1 cellular context compared by ENCODE assay signal in the genomic region with DNA sequence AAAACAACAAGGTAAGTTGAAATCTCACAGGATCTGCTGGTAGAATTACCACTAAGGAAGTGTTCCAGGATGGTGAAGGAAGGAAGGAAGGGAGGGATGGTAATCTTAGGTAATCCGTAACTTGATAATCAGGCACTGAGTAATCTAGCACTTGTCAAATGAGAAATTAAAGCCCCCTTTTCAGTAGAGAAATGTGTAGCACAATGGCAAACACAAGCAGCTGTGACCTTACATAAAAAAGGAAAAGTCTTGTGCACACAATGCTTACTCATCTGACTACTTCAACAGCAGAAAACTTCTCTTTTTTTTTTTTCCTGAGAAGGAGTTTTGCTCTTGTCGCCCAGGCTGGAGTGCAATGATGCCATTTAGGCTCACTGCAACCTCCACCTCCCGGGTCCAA.
TF ChIP-seq lines count a peak whose summit lies in the region.

No MANE protein-coding gene starts in this region.

TF ChIP-seq in GM12878, 131 proteins besides CTCF, POLR2A, EP300 and RAD21 (continues in another document):
- TF ChIP-seq, protein P1, sequence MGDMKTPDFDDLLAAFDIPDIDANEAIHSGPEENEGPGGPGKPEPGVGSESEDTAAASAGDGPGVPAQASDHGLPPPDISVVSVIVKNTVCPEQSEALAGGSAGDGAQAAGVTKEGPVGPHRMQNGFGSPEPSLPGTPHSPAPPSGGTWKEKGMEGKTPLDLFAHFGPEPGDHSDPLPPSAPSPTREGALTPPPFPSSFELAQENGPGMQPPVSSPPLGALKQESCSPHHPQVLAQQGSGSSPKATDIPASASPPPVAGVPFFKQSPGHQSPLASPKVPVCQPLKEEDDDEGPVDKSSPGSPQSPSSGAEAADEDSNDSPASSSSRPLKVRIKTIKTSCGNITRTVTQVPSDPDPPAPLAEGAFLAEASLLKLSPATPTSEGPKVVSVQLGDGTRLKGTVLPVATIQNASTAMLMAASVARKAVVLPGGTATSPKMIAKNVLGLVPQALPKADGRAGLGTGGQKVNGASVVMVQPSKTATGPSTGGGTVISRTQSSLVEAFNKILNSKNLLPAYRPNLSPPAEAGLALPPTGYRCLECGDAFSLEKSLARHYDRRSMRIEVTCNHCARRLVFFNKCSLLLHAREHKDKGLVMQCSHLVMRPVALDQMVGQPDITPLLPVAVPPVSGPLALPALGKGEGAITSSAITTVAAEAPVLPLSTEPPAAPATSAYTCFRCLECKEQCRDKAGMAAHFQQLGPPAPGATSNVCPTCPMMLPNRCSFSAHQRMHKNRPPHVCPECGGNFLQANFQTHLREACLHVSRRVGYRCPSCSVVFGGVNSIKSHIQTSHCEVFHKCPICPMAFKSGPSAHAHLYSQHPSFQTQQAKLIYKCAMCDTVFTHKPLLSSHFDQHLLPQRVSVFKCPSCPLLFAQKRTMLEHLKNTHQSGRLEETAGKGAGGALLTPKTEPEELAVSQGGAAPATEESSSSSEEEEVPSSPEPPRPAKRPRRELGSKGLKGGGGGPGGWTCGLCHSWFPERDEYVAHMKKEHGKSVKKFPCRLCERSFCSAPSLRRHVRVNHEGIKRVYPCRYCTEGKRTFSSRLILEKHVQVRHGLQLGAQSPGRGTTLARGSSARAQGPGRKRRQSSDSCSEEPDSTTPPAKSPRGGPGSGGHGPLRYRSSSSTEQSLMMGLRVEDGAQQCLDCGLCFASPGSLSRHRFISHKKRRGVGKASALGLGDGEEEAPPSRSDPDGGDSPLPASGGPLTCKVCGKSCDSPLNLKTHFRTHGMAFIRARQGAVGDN (IDR thresholded peaks at IDR 0.05) = no peak
- TF ChIP-seq ZNF24 (IDR thresholded peaks at IDR 0.05) (no peak), BHLHE40 (IDR thresholded peaks at IDR 0.05; ENCODE audit: borderline replicate concordance in 1 of 2, low read depth in 2 of 2, low read length in 1 of 2) (peak in 1 of 2 experiments; percentile 11; a peak in 1 of 4 replicates), DPF2 (IDR thresholded peaks at IDR 0.05) (peak; percentile 42; the same call in 1 of the 2 replicates), CHD4 (IDR thresholded peaks at IDR 0.05) (no peak), RFX5 (IDR thresholded peaks at IDR 0.05; ENCODE audit: low read depth, low read length) (no peak), MYC (IDR thresholded peaks at IDR 0.05; ENCODE audit: insufficient read depth, insufficient read length, insufficient replicate concordance, low read length, severe bottlenecking) (no peak), BMI1 (IDR thresholded peaks at IDR 0.05; ENCODE audit: borderline replicate concordance) (no peak), SPI1 (IDR thresholded peaks at IDR 0.05; ENCODE audit: borderline replicate concordance, insufficient read depth, low read depth, low read length) (no peak), ZNF384 (IDR thresholded peaks at IDR 0.05; ENCODE audit: borderline replicate concordance, low read depth, low read length) (peak; percentile 83), CEBPB (IDR thresholded peaks at IDR 0.05; ENCODE audit: borderline replicate concordance in 1 of 2, low read depth in 2 of 2, low read length in 2 of 2) (no peak), SRF (IDR thresholded peaks at IDR 0.05; ENCODE audit: low read depth in 2 of 2, low read length in 2 of 2) (0 out of 4 replicates have a peak, but pooled peaks of 1 of the 2 experiments have one; percentile 14), MTA2 (IDR thresholded peaks at IDR 0.05; ENCODE audit: low read depth) (peak; percentile 50; the same call in 1 of the 2 replicates), RUNX3 (IDR thresholded peaks at IDR 0.05; ENCODE audit: low read length) (peak; percentile 41; the same call in 1 of the 2 replicates), SIX5 (IDR thresholded peaks at IDR 0.05; ENCODE audit: low read depth, low read length, severe bottlenecking) (no peak), IKZF2 (IDR thresholded peaks at IDR 0.05) (peak; percentile 59 to 71; a peak in 3 of 4 replicates), EED (IDR thresholded peaks at IDR 0.05; ENCODE audit: low read depth) (peak; percentile 63; the same call in 1 of the 2 replicates), FOXK2 (IDR thresholded peaks at IDR 0.05) (no peak), CBX5 (IDR thresholded peaks at IDR 0.05; ENCODE audit: low read depth) (no peak), STAT3 (IDR thresholded peaks at IDR 0.05; ENCODE audit: low read depth, low read length) (no peak), EZH2 (IDR thresholded peaks at IDR 0.05; ENCODE audit: borderline replicate concordance, control insufficient read depth, low read depth, low read length) (no peak), RCOR1 (conservative IDR thresholded peaks at IDR 0.05; ENCODE audit: low read depth, low read length) (no peak), HDGF (IDR thresholded peaks at IDR 0.05) (no peak), TCF3 (IDR thresholded peaks at IDR 0.05; ENCODE audit: borderline replicate concordance, insufficient read depth, low read depth, low read length) (0 out of 2 replicates have a peak, but pooled peaks have one; percentile 47), ZZZ3 (IDR thresholded peaks at IDR 0.05; ENCODE audit: control insufficient read depth, insufficient read length, low read depth) (no peak), LARP7 (IDR thresholded peaks at IDR 0.05) (no peak), IKZF1 (conservative IDR thresholded peaks at IDR 0.05) (peak; percentile 63), FOS (IDR thresholded peaks at IDR 0.05; ENCODE audit: borderline replicate concordance, extremely low read depth, insufficient read length) (no peak), ATF7 (IDR thresholded peaks at IDR 0.05; ENCODE audit: low read depth) (peak; percentile 31; the same call in 1 of the 2 replicates), YBX1 (IDR thresholded peaks at IDR 0.05) (no peak), EGR1 (IDR thresholded peaks at IDR 0.05; ENCODE audit: borderline replicate concordance in 1 of 2, low read depth in 2 of 2, low read length in 2 of 2) (no peak), NFIC (IDR thresholded peaks at IDR 0.05; ENCODE audit: low read depth, low read length) (peak; percentile 57)
- TF ChIP-seq, protein P2, sequence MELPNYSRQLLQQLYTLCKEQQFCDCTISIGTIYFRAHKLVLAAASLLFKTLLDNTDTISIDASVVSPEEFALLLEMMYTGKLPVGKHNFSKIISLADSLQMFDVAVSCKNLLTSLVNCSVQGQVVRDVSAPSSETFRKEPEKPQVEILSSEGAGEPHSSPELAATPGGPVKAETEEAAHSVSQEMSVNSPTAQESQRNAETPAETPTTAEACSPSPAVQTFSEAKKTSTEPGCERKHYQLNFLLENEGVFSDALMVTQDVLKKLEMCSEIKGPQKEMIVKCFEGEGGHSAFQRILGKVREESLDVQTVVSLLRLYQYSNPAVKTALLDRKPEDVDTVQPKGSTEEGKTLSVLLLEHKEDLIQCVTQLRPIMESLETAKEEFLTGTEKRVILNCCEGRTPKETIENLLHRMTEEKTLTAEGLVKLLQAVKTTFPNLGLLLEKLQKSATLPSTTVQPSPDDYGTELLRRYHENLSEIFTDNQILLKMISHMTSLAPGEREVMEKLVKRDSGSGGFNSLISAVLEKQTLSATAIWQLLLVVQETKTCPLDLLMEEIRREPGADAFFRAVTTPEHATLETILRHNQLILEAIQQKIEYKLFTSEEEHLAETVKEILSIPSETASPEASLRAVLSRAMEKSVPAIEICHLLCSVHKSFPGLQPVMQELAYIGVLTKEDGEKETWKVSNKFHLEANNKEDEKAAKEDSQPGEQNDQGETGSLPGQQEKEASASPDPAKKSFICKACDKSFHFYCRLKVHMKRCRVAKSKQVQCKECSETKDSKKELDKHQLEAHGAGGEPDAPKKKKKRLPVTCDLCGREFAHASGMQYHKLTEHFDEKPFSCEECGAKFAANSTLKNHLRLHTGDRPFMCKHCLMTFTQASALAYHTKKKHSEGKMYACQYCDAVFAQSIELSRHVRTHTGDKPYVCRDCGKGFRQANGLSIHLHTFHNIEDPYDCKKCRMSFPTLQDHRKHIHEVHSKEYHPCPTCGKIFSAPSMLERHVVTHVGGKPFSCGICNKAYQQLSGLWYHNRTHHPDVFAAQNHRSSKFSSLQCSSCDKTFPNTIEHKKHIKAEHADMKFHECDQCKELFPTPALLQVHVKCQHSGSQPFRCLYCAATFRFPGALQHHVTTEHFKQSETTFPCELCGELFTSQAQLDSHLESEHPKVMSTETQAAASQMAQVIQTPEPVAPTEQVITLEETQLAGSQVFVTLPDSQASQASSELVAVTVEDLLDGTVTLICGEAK (IDR thresholded peaks at IDR 0.05; ENCODE audit: borderline replicate concordance) = no peak
- TF ChIP-seq, protein P3, sequence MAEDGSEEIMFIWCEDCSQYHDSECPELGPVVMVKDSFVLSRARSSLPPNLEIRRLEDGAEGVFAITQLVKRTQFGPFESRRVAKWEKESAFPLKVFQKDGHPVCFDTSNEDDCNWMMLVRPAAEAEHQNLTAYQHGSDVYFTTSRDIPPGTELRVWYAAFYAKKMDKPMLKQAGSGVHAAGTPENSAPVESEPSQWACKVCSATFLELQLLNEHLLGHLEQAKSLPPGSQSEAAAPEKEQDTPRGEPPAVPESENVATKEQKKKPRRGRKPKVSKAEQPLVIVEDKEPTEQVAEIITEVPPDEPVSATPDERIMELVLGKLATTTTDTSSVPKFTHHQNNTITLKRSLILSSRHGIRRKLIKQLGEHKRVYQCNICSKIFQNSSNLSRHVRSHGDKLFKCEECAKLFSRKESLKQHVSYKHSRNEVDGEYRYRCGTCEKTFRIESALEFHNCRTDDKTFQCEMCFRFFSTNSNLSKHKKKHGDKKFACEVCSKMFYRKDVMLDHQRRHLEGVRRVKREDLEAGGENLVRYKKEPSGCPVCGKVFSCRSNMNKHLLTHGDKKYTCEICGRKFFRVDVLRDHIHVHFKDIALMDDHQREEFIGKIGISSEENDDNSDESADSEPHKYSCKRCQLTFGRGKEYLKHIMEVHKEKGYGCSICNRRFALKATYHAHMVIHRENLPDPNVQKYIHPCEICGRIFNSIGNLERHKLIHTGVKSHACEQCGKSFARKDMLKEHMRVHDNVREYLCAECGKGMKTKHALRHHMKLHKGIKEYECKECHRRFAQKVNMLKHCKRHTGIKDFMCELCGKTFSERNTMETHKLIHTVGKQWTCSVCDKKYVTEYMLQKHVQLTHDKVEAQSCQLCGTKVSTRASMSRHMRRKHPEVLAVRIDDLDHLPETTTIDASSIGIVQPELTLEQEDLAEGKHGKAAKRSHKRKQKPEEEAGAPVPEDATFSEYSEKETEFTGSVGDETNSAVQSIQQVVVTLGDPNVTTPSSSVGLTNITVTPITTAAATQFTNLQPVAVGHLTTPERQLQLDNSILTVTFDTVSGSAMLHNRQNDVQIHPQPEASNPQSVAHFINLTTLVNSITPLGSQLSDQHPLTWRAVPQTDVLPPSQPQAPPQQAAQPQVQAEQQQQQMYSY (CRISPR knock-in tag; IDR thresholded peaks at IDR 0.05) = no peak
- TF ChIP-seq, protein P4, sequence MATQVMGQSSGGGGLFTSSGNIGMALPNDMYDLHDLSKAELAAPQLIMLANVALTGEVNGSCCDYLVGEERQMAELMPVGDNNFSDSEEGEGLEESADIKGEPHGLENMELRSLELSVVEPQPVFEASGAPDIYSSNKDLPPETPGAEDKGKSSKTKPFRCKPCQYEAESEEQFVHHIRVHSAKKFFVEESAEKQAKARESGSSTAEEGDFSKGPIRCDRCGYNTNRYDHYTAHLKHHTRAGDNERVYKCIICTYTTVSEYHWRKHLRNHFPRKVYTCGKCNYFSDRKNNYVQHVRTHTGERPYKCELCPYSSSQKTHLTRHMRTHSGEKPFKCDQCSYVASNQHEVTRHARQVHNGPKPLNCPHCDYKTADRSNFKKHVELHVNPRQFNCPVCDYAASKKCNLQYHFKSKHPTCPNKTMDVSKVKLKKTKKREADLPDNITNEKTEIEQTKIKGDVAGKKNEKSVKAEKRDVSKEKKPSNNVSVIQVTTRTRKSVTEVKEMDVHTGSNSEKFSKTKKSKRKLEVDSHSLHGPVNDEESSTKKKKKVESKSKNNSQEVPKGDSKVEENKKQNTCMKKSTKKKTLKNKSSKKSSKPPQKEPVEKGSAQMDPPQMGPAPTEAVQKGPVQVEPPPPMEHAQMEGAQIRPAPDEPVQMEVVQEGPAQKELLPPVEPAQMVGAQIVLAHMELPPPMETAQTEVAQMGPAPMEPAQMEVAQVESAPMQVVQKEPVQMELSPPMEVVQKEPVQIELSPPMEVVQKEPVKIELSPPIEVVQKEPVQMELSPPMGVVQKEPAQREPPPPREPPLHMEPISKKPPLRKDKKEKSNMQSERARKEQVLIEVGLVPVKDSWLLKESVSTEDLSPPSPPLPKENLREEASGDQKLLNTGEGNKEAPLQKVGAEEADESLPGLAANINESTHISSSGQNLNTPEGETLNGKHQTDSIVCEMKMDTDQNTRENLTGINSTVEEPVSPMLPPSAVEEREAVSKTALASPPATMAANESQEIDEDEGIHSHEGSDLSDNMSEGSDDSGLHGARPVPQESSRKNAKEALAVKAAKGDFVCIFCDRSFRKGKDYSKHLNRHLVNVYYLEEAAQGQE (IDR thresholded peaks at IDR 0.05; ENCODE audit: low read depth, low read length) = no peak
- TF ChIP-seq, protein P5, sequence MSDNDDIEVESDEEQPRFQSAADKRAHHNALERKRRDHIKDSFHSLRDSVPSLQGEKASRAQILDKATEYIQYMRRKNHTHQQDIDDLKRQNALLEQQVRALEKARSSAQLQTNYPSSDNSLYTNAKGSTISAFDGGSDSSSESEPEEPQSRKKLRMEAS (IDR thresholded peaks at IDR 0.05; ENCODE audit: low read depth, low read length) = no peak
- TF ChIP-seq, protein P6, sequence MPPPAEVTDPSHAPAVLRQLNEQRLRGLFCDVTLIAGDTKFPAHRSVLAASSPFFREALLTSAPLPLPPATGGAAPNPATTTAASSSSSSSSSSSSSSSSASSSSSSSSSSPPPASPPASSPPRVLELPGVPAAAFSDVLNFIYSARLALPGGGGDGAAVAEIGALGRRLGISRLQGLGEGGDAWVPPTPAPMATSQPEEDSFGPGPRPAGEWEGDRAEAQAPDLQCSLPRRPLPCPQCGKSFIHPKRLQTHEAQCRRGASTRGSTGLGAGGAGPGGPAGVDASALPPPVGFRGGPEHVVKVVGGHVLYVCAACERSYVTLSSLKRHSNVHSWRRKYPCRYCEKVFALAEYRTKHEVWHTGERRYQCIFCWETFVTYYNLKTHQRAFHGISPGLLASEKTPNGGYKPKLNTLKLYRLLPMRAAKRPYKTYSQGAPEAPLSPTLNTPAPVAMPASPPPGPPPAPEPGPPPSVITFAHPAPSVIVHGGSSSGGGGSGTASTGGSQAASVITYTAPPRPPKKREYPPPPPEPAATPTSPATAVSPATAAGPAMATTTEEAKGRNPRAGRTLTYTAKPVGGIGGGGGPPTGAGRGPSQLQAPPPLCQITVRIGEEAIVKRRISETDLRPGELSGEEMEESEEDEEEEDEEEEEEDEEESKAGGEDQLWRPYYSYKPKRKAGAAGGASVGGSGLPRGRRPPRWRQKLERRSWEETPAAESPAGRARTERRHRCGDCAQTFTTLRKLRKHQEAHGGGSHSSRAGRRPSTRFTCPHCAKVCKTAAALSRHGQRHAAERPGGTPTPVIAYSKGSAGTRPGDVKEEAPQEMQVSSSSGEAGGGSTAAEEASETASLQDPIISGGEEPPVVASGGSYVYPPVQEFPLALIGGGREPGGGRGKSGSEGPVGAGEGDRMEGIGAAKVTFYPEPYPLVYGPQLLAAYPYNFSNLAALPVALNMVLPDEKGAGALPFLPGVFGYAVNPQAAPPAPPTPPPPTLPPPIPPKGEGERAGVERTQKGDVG (CRISPR knock-in tag; IDR thresholded peaks at IDR 0.05) = no peak
- TF ChIP-seq, protein P7, sequence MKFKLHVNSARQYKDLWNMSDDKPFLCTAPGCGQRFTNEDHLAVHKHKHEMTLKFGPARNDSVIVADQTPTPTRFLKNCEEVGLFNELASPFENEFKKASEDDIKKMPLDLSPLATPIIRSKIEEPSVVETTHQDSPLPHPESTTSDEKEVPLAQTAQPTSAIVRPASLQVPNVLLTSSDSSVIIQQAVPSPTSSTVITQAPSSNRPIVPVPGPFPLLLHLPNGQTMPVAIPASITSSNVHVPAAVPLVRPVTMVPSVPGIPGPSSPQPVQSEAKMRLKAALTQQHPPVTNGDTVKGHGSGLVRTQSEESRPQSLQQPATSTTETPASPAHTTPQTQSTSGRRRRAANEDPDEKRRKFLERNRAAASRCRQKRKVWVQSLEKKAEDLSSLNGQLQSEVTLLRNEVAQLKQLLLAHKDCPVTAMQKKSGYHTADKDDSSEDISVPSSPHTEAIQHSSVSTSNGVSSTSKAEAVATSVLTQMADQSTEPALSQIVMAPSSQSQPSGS (IDR thresholded peaks at IDR 0.05; ENCODE audit: low read length) = peak; percentile 45; the same call in 1 of the 2 replicates
